In the genomic region with DNA sequence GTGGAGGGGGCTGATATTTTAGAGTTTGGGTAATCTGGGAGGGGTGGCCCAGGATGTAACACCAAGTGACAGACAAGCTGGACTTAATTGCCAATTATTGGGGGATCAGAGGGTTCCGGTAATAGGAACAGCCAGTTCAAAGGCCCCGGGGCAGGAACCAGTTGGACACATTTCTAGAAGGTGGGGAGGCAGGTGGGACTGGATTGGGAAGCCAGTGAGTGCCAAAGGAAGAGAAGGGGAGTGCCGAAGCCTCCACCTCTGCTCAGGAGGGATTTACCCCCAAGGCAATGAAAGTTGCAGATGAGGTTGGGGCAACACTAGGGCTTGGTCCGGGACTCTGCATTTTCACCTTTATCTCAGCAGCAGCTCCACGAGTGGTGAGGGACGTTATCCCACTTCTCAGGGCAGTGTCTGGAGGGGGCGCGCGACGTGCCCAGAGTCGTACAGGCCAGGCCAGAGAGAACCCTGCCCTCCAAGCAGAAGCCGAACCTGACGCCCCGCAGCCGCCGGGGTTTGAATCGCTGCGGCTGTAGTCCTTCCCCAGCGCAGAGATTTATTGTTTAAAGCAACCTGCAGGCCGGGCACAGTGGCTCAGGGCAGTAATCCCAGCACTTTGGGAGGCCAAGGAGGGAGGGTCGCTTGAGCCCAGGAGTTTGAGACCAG, we compare ENCODE assay signal across 10 cellular contexts. TPM values are rescaled to one million over a fixed set of nuclear protein-coding genes. Genes with fewer than 3 reads are reported as not detected.
DNase-seq lines count a peak whose midpoint lies in the region; ATAC-seq and TF ChIP-seq lines count a peak whose summit lies in the region.
"Had no signal": no experiment of that assay in that cellular context is flagged by ENCODE, and none has a peak within 500 bp of the region (broad histone marks: within the 10 kb centered on the region; RNA-seq: fewer than 3 reads in every experiment).

No MANE protein-coding gene starts in this region.

- H3K4me1 ChIP-seq in right atrium auricular region (peaks cover 0 to 35% of the 10 kb centered on the region in 2 donors), urinary bladder (ENCODE audit: insufficient read depth) (no peaks in the 10 kb centered on the region), body of pancreas (peaks cover 30% of the 10 kb centered on the region)

- intact Hi-C loops in left cardiac atrium (cut with DNase I) (no loop called here), natural killer cell (cut with micrococcal nuclease) (no loop called here), body of pancreas (cut with DNase I) (no loop called here)

- ATAC-seq in left cardiac atrium (no peak), natural killer cell (no peak), body of pancreas (no peak)
- no peak for ATAC-seq in central memory CD8-positive, alpha-beta T cell (replicated peaks; ENCODE audit: extremely low read depth, poor library complexity, severe bottlenecking)

- H3K9me3 ChIP-seq in right atrium auricular region (no peaks in the 10 kb centered on the region), body of pancreas (no peaks in the 10 kb centered on the region)

- DNase-seq in right atrium auricular region (ENCODE audit: low spot score) (no peak), left cardiac atrium (no peak), natural killer cell (no peak), body of pancreas (no peak), Ammon's horn (ENCODE audit: low spot score) (no peak), DMS79 treated with DMSO at 0.1 percent for 48 hours (lab: John Stamatoyannopoulos, UW) (no peak)
- no peak for DNase-seq in central memory CD8-positive, alpha-beta T cell (ENCODE audit: low spot score in 2 of 2)
- DNase-seq: RPMI8226 had no signal

- H3K27ac Mint-ChIP-seq in central memory CD8-positive, alpha-beta T cell (ENCODE audit: low read depth) = peak overlapping the region; percentile 91
- peak overlapping the region; percentile 49 to 83 for H3K27ac Mint-ChIP-seq in natural killer cell

- no peaks in the 10 kb centered on the region for H3K27me3 ChIP-seq in right atrium auricular region
- H3K27me3 ChIP-seq in body of pancreas = no peaks in the 10 kb centered on the region

- peaks cover 61% of the 10 kb centered on the region for H3K4me1 Mint-ChIP-seq in central memory CD8-positive, alpha-beta T cell
- H3K4me1 Mint-ChIP-seq in natural killer cell = peaks cover 42 to 59% of the 10 kb centered on the region in 2 donors

- H3K36me3 ChIP-seq in right atrium auricular region (no peaks in the 10 kb centered on the region), urinary bladder (ENCODE audit: insufficient read depth) (no peaks in the 10 kb centered on the region), body of pancreas (replicated peaks in 1 of 2; ENCODE audit: insufficient read depth in 1 of 2, low read depth in 2 of 2) (no peaks in the 10 kb centered on the region)

- no peak for TF ChIP-seq POLR2A in body of pancreas (IDR thresholded peaks at IDR 0.05)

- 54% methylated on average over 21 of the region's 21 CpGs for WGBS in urinary bladder
- 70 to 76% methylated on average over 4 to 21 of the region's 21 CpGs for WGBS in body of pancreas, 2 donors

- TF ChIP-seq CTCF in right atrium auricular region (IDR thresholded peaks at IDR 0.05) (no peak), natural killer cell (IDR thresholded peaks at IDR 0.05) (no peak), body of pancreas (IDR thresholded peaks at IDR 0.05) (no peak)

- H3K4me3 Mint-ChIP-seq in central memory CD8-positive, alpha-beta T cell = no peak overlapping the region
- no peak overlapping the region for H3K4me3 Mint-ChIP-seq in natural killer cell

- peak overlapping the region; percentile 35 to 73 for H3K27ac ChIP-seq in right atrium auricular region
- H3K27ac ChIP-seq in urinary bladder (ENCODE audit: low read depth) = peak overlapping the region; percentile 44
- no peak overlapping the region for H3K27ac ChIP-seq in body of pancreas

- H3K4me3 ChIP-seq in right atrium auricular region (no peak overlapping the region), urinary bladder (ENCODE audit: low read depth, low read length) (no peak overlapping the region), body of pancreas (no peak overlapping the region)

- no peaks in the 10 kb centered on the region for H3K27me3 Mint-ChIP-seq in central memory CD8-positive, alpha-beta T cell
- H3K27me3 Mint-ChIP-seq in natural killer cell (ENCODE audit: low read depth in 2 of 2) = no peaks in the 10 kb centered on the region

- H3K36me3 Mint-ChIP-seq in central memory CD8-positive, alpha-beta T cell (ENCODE audit: insufficient read depth) = peaks cover 8% of the 10 kb centered on the region
- no peaks in the 10 kb centered on the region for H3K36me3 Mint-ChIP-seq in natural killer cell

- H3K9me3 Mint-ChIP-seq in central memory CD8-positive, alpha-beta T cell = no peaks in the 10 kb centered on the region
- no peaks in the 10 kb centered on the region for H3K9me3 Mint-ChIP-seq in natural killer cell

RNA-seq across cellular contexts. Expression of gene JUND, which starts 5.7 kb away (rescaled TPM):
- total RNA-seq in right atrium auricular region (100 to 1,000 TPM; 240 to 420 TPM), left cardiac atrium (100 to 1,000 TPM; 122 to 169 TPM), natural killer cell (1,000 to 10,000 TPM; 1,182 to 2,122 (median 1,520) TPM), urinary bladder (59.5 TPM), body of pancreas (100 to 1,000 TPM; 250 to 607 TPM)
- polyA plus RNA-seq in urinary bladder = 473 TPM

RNA-seq across cellular contexts. Expression of gene IQCN, which starts 12.9 kb away (rescaled TPM):
- total RNA-seq in right atrium auricular region (1 to 10 TPM in 1 of 2 donors, under 1 TPM in 1; 0.52 to 1.5 TPM), left cardiac atrium (1 to 10 TPM in 1 of 2 donors, under 1 TPM in 1; 0.91 to 1.3 TPM), natural killer cell (10 to 100 TPM; 13.7 to 19.4 (median 15.6) TPM), urinary bladder (1.3 TPM), body of pancreas (1 to 10 TPM; 5.6 to 7.0 TPM)
- 1.8 TPM for polyA plus RNA-seq in urinary bladder
- total RNA-seq: pulmonary artery endothelial cell had no signal

RNA-seq across cellular contexts. Expression of gene LSM4, which starts 35.8 kb away (rescaled TPM):
- total RNA-seq in right atrium auricular region = 10 to 100 TPM; 68.5 to 97.3 TPM
- total RNA-seq in left cardiac atrium = 10 to 100 TPM; 68.9 to 79.0 TPM
- 10 to 100 TPM; 42.4 to 60.8 (median 44.8) TPM for total RNA-seq in natural killer cell
- total RNA-seq in urinary bladder = 56.5 TPM
- polyA plus RNA-seq in urinary bladder = 97.5 TPM
- 10 to 100 TPM; 45.7 to 94.6 TPM for total RNA-seq in body of pancreas

RNA-seq across cellular contexts. Expression of gene PGPEP1, which starts 53.3 kb away (rescaled TPM):
- total RNA-seq in right atrium auricular region = 10 to 100 TPM; 16.4 to 20.6 TPM
- 10 to 100 TPM; 27.5 to 34.7 TPM for total RNA-seq in left cardiac atrium
- total RNA-seq in natural killer cell = 10 to 100 TPM; 69.1 to 73.3 (median 71.0) TPM
- total RNA-seq in urinary bladder = 13.9 TPM
- polyA plus RNA-seq in urinary bladder = 19.0 TPM
- total RNA-seq in body of pancreas = 10 to 100 TPM; 22.1 to 37.6 TPM

Comparison
In these comparisons a context has a peak if more than half of its experiments do, and no peak if none do; other contexts are left out.
1. H3K27ac ChIP-seq: peak in right atrium auricular region (2 of 2) and urinary bladder (single experiment); none in body of pancreas (0 of 4).